In the genomic region with DNA sequence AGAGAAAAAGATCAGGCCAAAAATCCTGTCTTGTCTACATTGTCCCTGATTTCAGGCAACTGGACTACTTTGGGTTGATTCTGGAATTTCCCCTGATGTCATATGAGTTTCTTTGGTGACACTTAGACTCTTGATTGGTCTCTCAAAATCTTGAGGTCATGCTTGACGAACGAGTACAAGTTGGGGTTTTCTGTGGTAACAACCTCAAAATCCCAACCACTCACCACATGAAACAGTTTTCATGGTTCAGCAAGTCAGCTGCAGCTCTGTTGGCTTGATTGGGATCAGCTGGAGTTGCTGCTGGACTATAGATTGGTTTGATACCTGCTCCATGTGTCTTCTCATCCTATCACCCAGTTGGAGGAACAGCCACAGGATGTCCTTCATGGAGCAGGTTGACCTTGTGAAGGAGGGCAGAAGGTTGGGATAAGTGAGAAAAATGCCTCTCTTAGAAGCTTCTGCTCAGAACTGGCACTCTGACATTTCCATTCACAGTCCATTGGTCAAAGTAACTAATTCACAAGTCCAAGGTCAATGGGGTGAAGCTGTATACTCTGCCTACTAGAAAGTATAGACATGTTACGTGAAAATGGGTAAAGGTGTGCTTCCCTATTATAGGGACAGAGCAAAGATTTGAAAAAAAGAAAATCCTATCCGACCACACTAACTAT, we compare ENCODE assay signal across 18 cellular contexts.
DNase-seq lines count a peak whose midpoint lies in the region; ATAC-seq, FAIRE-seq and TF ChIP-seq lines count a peak whose summit lies in the region.
"Had no signal": no experiment of that assay in that cellular context is flagged by ENCODE, and none has a peak within 500 bp of the region (broad histone marks: within the 10 kb centered on the region; RNA-seq: fewer than 3 reads in every experiment).

No MANE protein-coding gene starts in this region.

- H2BK15ac ChIP-seq in mesendoderm (replicated peaks; ENCODE audit: low read depth) = no peak overlapping the region

- H3K23ac ChIP-seq in mesendoderm (ENCODE audit: low read length) = no peak overlapping the region

- H3K27me3 ChIP-seq in mesendoderm (ENCODE audit: insufficient read depth, low read length, poor library complexity) = no peaks in the 10 kb centered on the region
- no peaks in the 10 kb centered on the region for H3K27me3 ChIP-seq in thyroid gland
- no peaks in the 10 kb centered on the region for H3K27me3 ChIP-seq in pancreas
- H3K27me3 ChIP-seq: heart left ventricle had no signal

- no peak overlapping the region for H3K18ac ChIP-seq in mesendoderm (ENCODE audit: low read length)

- H3K4me3 ChIP-seq in GM12865 (ENCODE audit: low read depth, low read length) (no peak overlapping the region), mesendoderm (ENCODE audit: low read length) (no peak overlapping the region), thyroid gland (replicated peaks in 1 of 3) (no peak overlapping the region), pancreas (no peak overlapping the region)
- H3K4me3 ChIP-seq: dorsolateral prefrontal cortex, heart left ventricle, lung, SK-N-MC had no signal

- no peaks in the 10 kb centered on the region for H3K79me2 ChIP-seq in mesendoderm (ENCODE audit: control insufficient read depth, insufficient read depth, low read length)

- no peaks in the 10 kb centered on the region for H3K79me1 ChIP-seq in mesendoderm (ENCODE audit: low read length)

- no peak for TF ChIP-seq CTCF in GM12865 (IDR thresholded peaks at IDR 0.05; ENCODE audit: insufficient read depth, low read depth, low read length, missing control alignments)
- TF ChIP-seq CTCF in thyroid gland (IDR thresholded peaks at IDR 0.05) = no peak
- no peak for TF ChIP-seq CTCF in pancreas (IDR thresholded peaks at IDR 0.05)

- no peak overlapping the region for H3K56ac ChIP-seq in mesendoderm (ENCODE audit: low read length)

- H3K4me2 ChIP-seq in mesendoderm (ENCODE audit: low read length) = no peak overlapping the region

- no peak overlapping the region for H4K5ac ChIP-seq in mesendoderm (ENCODE audit: low read length)

- H3K9me3 ChIP-seq in thyroid gland (no peaks in the 10 kb centered on the region), pancreas (no peaks in the 10 kb centered on the region)
- H3K9me3 ChIP-seq: heart left ventricle had no signal

- FAIRE-seq in pancreas (lab: Jason Lieb, UNC) = no peak

- TF ChIP-seq POLR2A in thyroid gland (IDR thresholded peaks at IDR 0.05) = no peak

- no peak overlapping the region for H3K9ac ChIP-seq in mesendoderm (ENCODE audit: low read length)

- peak; percentile 87 for DNase-seq in GM12865 (ENCODE audit: low read depth)
- no peak for DNase-seq in mesendoderm
- no peak for DNase-seq in thyroid gland
- no peak for DNase-seq in pancreas
- no peak for DNase-seq in activated gamma-delta T cell treated with Interleukin-2 at 50 U/mL for 16 hours
- DNase-seq: activated CD4-positive, alpha-beta memory T cell treated with anti-CD3 and anti-CD28 coated beads, Interleukin-2, amount 10 ng/mL, durations not matched to agents 7 days and 5 days; activated naive CD8-positive, alpha-beta T cell treated with anti-CD3 and anti-CD28 coated beads, Interleukin-2, amount 10 ng/mL, durations not matched to agents 7 days and 5 days; DND-41; dorsolateral prefrontal cortex; HCEC 1CT; heart left ventricle; NCI-H524 treated with DMSO at 0.1 percent for 48 hours; stimulated activated CD4-positive, alpha-beta T cell treated with anti-CD3 and anti-CD28 coated beads, Interleukin-4, amount 100 ng/mL, for 1 hour had no signal

- no peak overlapping the region for H2AK5ac ChIP-seq in mesendoderm (ENCODE audit: low read length)

- H3K4ac ChIP-seq in mesendoderm (ENCODE audit: low read depth, low read length) = no peak overlapping the region

- no peak overlapping the region for H2BK120ac ChIP-seq in mesendoderm (ENCODE audit: low read depth, low read length)

- H3K27ac ChIP-seq in mesendoderm (ENCODE audit: low read depth, low read length) = no peak overlapping the region
- no peak overlapping the region for H3K27ac ChIP-seq in thyroid gland
- no peak overlapping the region for H3K27ac ChIP-seq in pancreas
- H3K27ac ChIP-seq: dorsolateral prefrontal cortex, heart left ventricle, SK-N-MC had no signal

- ATAC-seq in GM19395 (IDR thresholded peaks at IDR 0.05; ENCODE audit: unreplicated experiment) = peak; percentile 89
- ATAC-seq in HG02763 (IDR thresholded peaks at IDR 0.05; ENCODE audit: unreplicated experiment) = peak; percentile 88
- ATAC-seq in HG03442 (IDR thresholded peaks at IDR 0.05; ENCODE audit: unreplicated experiment) = peak; percentile 92
- no peak for ATAC-seq in pancreas
- ATAC-seq: heart left ventricle had no signal

- intact Hi-C loops in thyroid gland (cut with DNase I) = no loop called here
- intact Hi-C loops in pancreas (cut with DNase I) = no loop called here

- H2BK5ac ChIP-seq in mesendoderm (ENCODE audit: low read length) = no peak overlapping the region

- H3K4me1 ChIP-seq in mesendoderm (ENCODE audit: control insufficient read depth, low read depth, low read length) (no peaks in the 10 kb centered on the region), thyroid gland (no peaks in the 10 kb centered on the region), pancreas (no peaks in the 10 kb centered on the region)
- H3K4me1 ChIP-seq: heart left ventricle had no signal

- no peaks in the 10 kb centered on the region for H3K36me3 ChIP-seq in mesendoderm (ENCODE audit: control insufficient read depth, insufficient read depth, low read length)
- H3K36me3 ChIP-seq in thyroid gland = no peaks in the 10 kb centered on the region
- H3K36me3 ChIP-seq in pancreas = no peaks in the 10 kb centered on the region
- H3K36me3 ChIP-seq: heart left ventricle had no signal

- no peak overlapping the region for H4K8ac ChIP-seq in mesendoderm (ENCODE audit: low read depth, low read length)

- WGBS in mesendoderm (ENCODE audit: extremely low coverage, insufficient coverage, low lambda C conversion rate) = no CpG with 5 or more reads among the region's 4 CpGs
- 64 to 87% methylated on average over 4 of the region's 4 CpGs for WGBS in thyroid gland, 2 donors
- WGBS in pancreas, 2 donors = 57 to 73% methylated on average over 4 of the region's 4 CpGs

Comparison
In these comparisons a context has a peak if more than half of its experiments do, and no peak if none do; other contexts are left out.
1. ATAC-seq: peak in GM19395 (single experiment), HG02763 (single experiment) and HG03442 (single experiment); none in pancreas (0 of 4).